18 cellular contexts compared by ENCODE assay signal in genomic region chr2:128786800-128787478, GRCh38.
DNase-seq lines count a peak whose midpoint lies in the region; TF ChIP-seq lines count a peak whose summit lies in the region.
"Had no signal": no experiment of that assay in that cellular context is flagged by ENCODE, and none has a peak within 500 bp of the region (broad histone marks: within the 10 kb centered on the region; RNA-seq: fewer than 3 reads in every experiment).

No MANE protein-coding gene starts in this region.

- no peaks in the 10 kb centered on the region for H3K9me2 ChIP-seq in MM.1S (replicated peaks; ENCODE audit: insufficient read depth, low read length)

- DNase-seq in NCI-H82 (lab: John Stamatoyannopoulos, UW) (peak; percentile 38), NCI-H82 treated with DMSO at 0.1 percent for 48 hours (lab: John Stamatoyannopoulos, UW; ENCODE audit: unreplicated experiment) (no peak), astrocyte of the hippocampus (ENCODE audit: low read depth, low spot score) (peak; percentile 89), iPS DF 6.9 (ENCODE audit: low read depth, low spot score) (peak; percentile 2), progenitor cell of endocrine pancreas (ENCODE audit: low spot score, unreplicated experiment) (no peak), OCI-M1 (lab: John Stamatoyannopoulos, UW) (no peak), MM.1S (no peak), Caco-2 (no peak)
- DNase-seq: ACHN; activated CD4-positive, CD25-positive, alpha-beta regulatory T cell; activated CD8-positive, alpha-beta memory T cell treated with anti-CD3 and anti-CD28 coated beads, Interleukin-2, amount 50 U/mL, for 4 hours; activated naive CD4-positive, alpha-beta T cell treated with Interleukin-2 at 50 U/mL for 16 hours; left colon; NCI-H226; T-cell had no signal

- H4K20me1 ChIP-seq in MM.1S (ENCODE audit: insufficient read depth, low read length): no peaks in the 10 kb centered on the region

- POLR2A ChIA-PET in Caco-2 (lab: Charles Lee): no interaction called here

- TF ChIP-seq CTCF in progenitor cell of endocrine pancreas (IDR thresholded peaks at IDR 0.05; ENCODE audit: unreplicated experiment): peak; percentile 38
- no peak for TF ChIP-seq CTCF in MM.1S (IDR thresholded peaks at IDR 0.05; ENCODE audit: low read length)
- TF ChIP-seq CTCF in Caco-2 (IDR thresholded peaks at IDR 0.05; ENCODE audit: insufficient read depth in 1 of 2, low read depth in 1 of 2, low read length in 1 of 2, severe bottlenecking in 1 of 2, unreplicated experiment in 1 of 2): no peak

- peaks cover 6% of the 10 kb centered on the region for H3K4me1 ChIP-seq in iPS DF 6.9 (ENCODE audit: control insufficient read depth, insufficient read depth, low read length)
- H3K4me1 ChIP-seq in MM.1S (ENCODE audit: low read length): no peaks in the 10 kb centered on the region
- no peaks in the 10 kb centered on the region for H3K4me1 ChIP-seq in Caco-2

- H2AFZ ChIP-seq in MM.1S (ENCODE audit: low read length): no peak overlapping the region

- H3F3A ChIP-seq in MM.1S (ENCODE audit: insufficient read depth, low read length): no peaks in the 10 kb centered on the region

- H3K9ac ChIP-seq in MM.1S (ENCODE audit: low read length): no peak overlapping the region

- WGBS in iPS DF 6.9 (ENCODE audit: insufficient coverage, insufficient read length): no CpG with 5 or more reads among the region's 9 CpGs

- CTCF ChIA-PET in Caco-2 (lab: Charles Lee): no interaction called here

- H3K9me3 Mint-ChIP-seq in progenitor cell of endocrine pancreas (ENCODE audit: low read depth) (no peaks in the 10 kb centered on the region), Caco-2 (ENCODE audit: unreplicated experiment) (peaks cover 10% of the 10 kb centered on the region)

- H3K4me3 Mint-ChIP-seq in progenitor cell of endocrine pancreas (ENCODE audit: low read depth) (no peak overlapping the region), Caco-2 (ENCODE audit: unreplicated experiment) (no peak overlapping the region)
- H3K4me3 Mint-ChIP-seq: natural killer cell treated with Interleukin-12 subunit alpha and Interleukin-12 subunit beta and Interleukin-15 and Interleukin-18, amount 100 ng/mL, for 72 hours; stimulated activated effector memory CD8-positive, alpha-beta T cell treated with anti-CD3 and anti-CD28 coated beads, Interleukin-12 subunit alpha, Interleukin-12 subunit beta, amount 100 ng/mL, for 72 hours; T-cell had no signal

- no TSS peak for BruUV-seq in Caco-2 (replicated peaks; lab: Mats Ljungman, UMichigan)

- no peaks in the 10 kb centered on the region for H3K79me2 ChIP-seq in MM.1S (ENCODE audit: low read length)

- H3K36me3 Mint-ChIP-seq in progenitor cell of endocrine pancreas (ENCODE audit: insufficient read depth) (no peaks in the 10 kb centered on the region), Caco-2 (ENCODE audit: insufficient read depth, unreplicated experiment) (no peaks in the 10 kb centered on the region)
- H3K36me3 Mint-ChIP-seq: natural killer cell treated with Interleukin-12 subunit alpha and Interleukin-12 subunit beta and Interleukin-15 and Interleukin-18, amount 100 ng/mL, for 72 hours; stimulated activated effector memory CD8-positive, alpha-beta T cell treated with anti-CD3 and anti-CD28 coated beads, Interleukin-12 subunit alpha, Interleukin-12 subunit beta, amount 100 ng/mL, for 72 hours; T-cell had no signal

- peaks cover 12% of the 10 kb centered on the region for H3K4me1 Mint-ChIP-seq in progenitor cell of endocrine pancreas (ENCODE audit: low read depth)
- H3K4me1 Mint-ChIP-seq in Caco-2 (ENCODE audit: low read depth, unreplicated experiment): no peaks in the 10 kb centered on the region
- H3K4me1 Mint-ChIP-seq: stimulated activated effector memory CD8-positive, alpha-beta T cell treated with anti-CD3 and anti-CD28 coated beads, Interleukin-12 subunit alpha, Interleukin-12 subunit beta, amount 100 ng/mL, for 72 hours; T-cell had no signal

- H3K36me3 ChIP-seq in iPS DF 6.9 (ENCODE audit: control insufficient read depth, insufficient read depth, low read length): no peaks in the 10 kb centered on the region
- H3K36me3 ChIP-seq in MM.1S (replicated peaks; ENCODE audit: insufficient read depth, low read length): no peaks in the 10 kb centered on the region
- no peaks in the 10 kb centered on the region for H3K36me3 ChIP-seq in Caco-2 (ENCODE audit: control insufficient read depth, insufficient read depth, low read length)
- H3K36me3 ChIP-seq: cardiac muscle cell had no signal

- H3K4me3 ChIP-seq in iPS DF 6.9 (ENCODE audit: low read length) (no peak overlapping the region), MM.1S (ENCODE audit: low read length) (no peak overlapping the region), Caco-2 (ENCODE audit: low read depth, low read length) (no peak overlapping the region)
- H3K4me3 ChIP-seq: cardiac muscle cell had no signal

- H3K9me3 ChIP-seq in iPS DF 6.9 (ENCODE audit: control insufficient read depth, insufficient read depth, low read length): no peaks in the 10 kb centered on the region
- no peaks in the 10 kb centered on the region for H3K9me3 ChIP-seq in MM.1S (replicated peaks; ENCODE audit: insufficient read depth, low read length)
- H3K9me3 ChIP-seq in Caco-2: no peaks in the 10 kb centered on the region; the same call in 1 of the 2 replicates

- no peak overlapping the region for H3K4me2 ChIP-seq in MM.1S (ENCODE audit: low read depth, low read length)

- no peak overlapping the region for H3K27ac ChIP-seq in iPS DF 6.9 (ENCODE audit: low read length)
- H3K27ac ChIP-seq in MM.1S (ENCODE audit: low read length): no peak overlapping the region
- H3K27ac ChIP-seq: cardiac muscle cell had no signal

- intact Hi-C loops in Caco-2 (cut with micrococcal nuclease; ENCODE audit: unreplicated experiment): no loop called here

- H3K27me3 Mint-ChIP-seq in progenitor cell of endocrine pancreas: peaks cover 15% of the 10 kb centered on the region
- H3K27me3 Mint-ChIP-seq in Caco-2 (ENCODE audit: insufficient read depth, unreplicated experiment): peaks cover 3% of the 10 kb centered on the region
- H3K27me3 Mint-ChIP-seq: T-cell had no signal

- H3K27me3 ChIP-seq in iPS DF 6.9 (ENCODE audit: control insufficient read depth, insufficient read depth, low read length): no peaks in the 10 kb centered on the region
- H3K27me3 ChIP-seq in MM.1S (replicated peaks; ENCODE audit: insufficient read depth, low read length): no peaks in the 10 kb centered on the region
- H3K27me3 ChIP-seq in Caco-2 (replicated peaks; ENCODE audit: control insufficient read depth, insufficient read depth, low read length): no peaks in the 10 kb centered on the region
- H3K27me3 ChIP-seq: cardiac muscle cell had no signal

- H3K27ac Mint-ChIP-seq in progenitor cell of endocrine pancreas (no peak overlapping the region), Caco-2 (ENCODE audit: unreplicated experiment) (no peak overlapping the region)
- H3K27ac Mint-ChIP-seq: natural killer cell treated with Interleukin-12 subunit alpha and Interleukin-12 subunit beta and Interleukin-15 and Interleukin-18, amount 100 ng/mL, for 72 hours; stimulated activated effector memory CD8-positive, alpha-beta T cell treated with anti-CD3 and anti-CD28 coated beads, Interleukin-12 subunit alpha, Interleukin-12 subunit beta, amount 100 ng/mL, for 72 hours; T-cell had no signal

Comparison
In these comparisons a context has a peak if more than half of its experiments do, and no peak if none do; other contexts are left out.
1. DNase-seq: peak in NCI-H82 (single experiment), astrocyte of the hippocampus (single experiment) and iPS DF 6.9 (single experiment); none in NCI-H82 treated with DMSO at 0.1 percent for 48 hours (single experiment), progenitor cell of endocrine pancreas (single experiment), OCI-M1 (single experiment), MM.1S (single experiment) and Caco-2 (0 of 2).